29 cellular contexts compared by ENCODE assay signal in genomic region chr11:126959700-126960099, GRCh38. TPM values are rescaled to one million over a fixed set of nuclear protein-coding genes. Genes with fewer than 3 reads are reported as not detected.
"Had no signal": no experiment of that assay in that cellular context is flagged by ENCODE, and none has a peak within 500 bp of the region (broad histone marks: within the 10 kb centered on the region; RNA-seq: fewer than 3 reads in every experiment).

No MANE protein-coding gene starts in this region.

- H3K27me3 ChIP-seq: colonic mucosa, dorsolateral prefrontal cortex, esophagus squamous epithelium, foreskin keratinocyte, gastrocnemius medialis, gastroesophageal sphincter had no signal

- ATAC-seq: effector memory CD8-positive, alpha-beta T cell; esophagus mucosa; foreskin keratinocyte; gastrocnemius medialis; gastroesophageal sphincter; heart left ventricle; heart right ventricle had no signal

- H3K4me3 ChIP-seq: colonic mucosa, coronary artery, dorsolateral prefrontal cortex, esophagus muscularis mucosa, esophagus squamous epithelium, gastrocnemius medialis, gastroesophageal sphincter, heart left ventricle, heart right ventricle had no signal

- H3K36me3 ChIP-seq: colonic mucosa, esophagus muscularis mucosa, esophagus squamous epithelium, gastrocnemius medialis, gastroesophageal sphincter, heart left ventricle, heart right ventricle had no signal

- H3K4me1 ChIP-seq: colonic mucosa, esophagus muscularis mucosa, esophagus squamous epithelium, gastrocnemius medialis, gastroesophageal sphincter, heart left ventricle, heart right ventricle had no signal

- H3K9me3 ChIP-seq: colonic mucosa, esophagus muscularis mucosa, esophagus squamous epithelium, gastrocnemius medialis, heart left ventricle had no signal

- FAIRE-seq: colon, endometrium, endothelial cell of umbilical vein, frontal cortex had no signal

- H3K27ac ChIP-seq: colonic mucosa, coronary artery, epithelial cell of prostate, esophagus muscularis mucosa, esophagus squamous epithelium, foreskin keratinocyte, gastrocnemius medialis, gastroesophageal sphincter, heart left ventricle, heart right ventricle had no signal

- DNase-seq: colonic mucosa; cortex of kidney; dermis blood vessel endothelial cell; dorsolateral prefrontal cortex; effector CD4-positive, alpha-beta T cell; effector CD8-positive, alpha-beta T cell; effector memory CD4-positive, alpha-beta T cell; effector memory CD8-positive, alpha-beta T cell; endodermal cell; erythroblast; esophagus squamous epithelium; foreskin fibroblast; foreskin keratinocyte; foreskin melanocyte; gastrocnemius medialis; glutamatergic neuron; head of caudate nucleus; heart left ventricle; heart right ventricle had no signal

RNA-seq across cellular contexts. Expression of gene KIRREL3, which starts 40.9 kb away (rescaled TPM):
- total RNA-seq: dermis blood vessel endothelial cell, dermis microvascular lymphatic vessel endothelial cell, endothelial cell of umbilical vein, foreskin keratinocyte had no signal
- polyA plus RNA-seq: endothelial cell of umbilical vein had no signal
